ENCODE assay signal across 20 cellular contexts in the genomic region with DNA sequence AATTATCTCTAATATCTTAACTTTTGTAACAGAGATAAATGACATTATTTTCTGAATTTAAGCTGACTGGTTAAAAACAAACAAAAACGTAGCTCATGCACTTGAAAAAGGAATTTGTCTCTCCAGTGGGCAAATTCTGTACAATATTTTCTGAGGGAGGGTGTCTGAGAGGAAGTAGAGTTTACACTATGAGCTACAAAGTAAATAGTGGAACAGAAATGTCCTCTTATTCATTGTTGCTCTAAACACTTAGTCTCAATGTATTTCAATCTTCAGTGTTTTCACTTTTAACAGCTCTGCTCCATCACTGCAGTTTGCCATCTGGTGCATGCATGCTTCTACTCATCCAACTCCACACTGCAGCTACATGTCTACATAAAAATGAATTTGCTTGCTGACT.
"Had no signal": no experiment of that assay in that cellular context is flagged by ENCODE, and none has a peak within 500 bp of the region (broad histone marks: within the 10 kb centered on the region; RNA-seq: fewer than 3 reads in every experiment).

No MANE protein-coding gene starts in this region.

- H3K4me3 ChIP-seq: adrenal gland, colonic mucosa, tibial nerve, uterus had no signal

- H3K9me3 Mint-ChIP-seq: activated naive CD4-positive, alpha-beta T cell treated with anti-CD3 and anti-CD28 coated beads, Interleukin-2, amount 50 U/mL, for 24 hours had no signal

- H3K36me3 ChIP-seq: adrenal gland, colonic mucosa, neutrophil, tibial nerve, uterus had no signal

- H3K36me3 Mint-ChIP-seq: activated naive CD4-positive, alpha-beta T cell treated with anti-CD3 and anti-CD28 coated beads, Interleukin-2, amount 50 U/mL, for 24 hours; memory B cell; naive thymus-derived CD8-positive, alpha-beta T cell; stimulated activated memory B cell treated with anti-CD40 and anti-IgM and Interleukin-4, amounts not matched to agents 10 μg/mL and 1 μg/mL and 100 μg/mL, for 72 hours had no signal

- H3K27ac ChIP-seq: adrenal gland, colonic mucosa, neutrophil, parathyroid adenoma, uterus had no signal

- H3K4me1 ChIP-seq: adrenal gland, colonic mucosa, parathyroid adenoma, uterus had no signal

- H3K9me3 ChIP-seq: adrenal gland, colonic mucosa, neutrophil, uterus had no signal

- H3K27me3 ChIP-seq: adrenal gland, colonic mucosa, neutrophil, tibial nerve, uterus had no signal

- H3K4me3 Mint-ChIP-seq: activated naive CD4-positive, alpha-beta T cell treated with anti-CD3 and anti-CD28 coated beads, Interleukin-2, amount 50 U/mL, for 24 hours; activated T-cell treated with anti-CD3 and anti-CD28 coated beads, Interleukin-2, amount 50 U/mL, for 4 hours; memory B cell; naive thymus-derived CD8-positive, alpha-beta T cell; stimulated activated memory B cell treated with anti-CD40 and anti-IgM and Interleukin-4, amounts not matched to agents 10 μg/mL and 1 μg/mL and 100 μg/mL, for 72 hours had no signal

- DNase-seq: activated CD4-positive, alpha-beta T cell treated with anti-CD3 and anti-CD28 coated beads for 1 hour; activated CD4-positive, alpha-beta T cell treated with anti-CD3 and anti-CD28 coated beads, Interleukin-2, amount 50 U/mL, for 48 hours; activated effector memory CD4-positive, alpha-beta T cell treated with Interleukin-2 at 50 U/mL for 16 hours; activated T-cell treated with anti-CD3 and anti-CD28 coated beads, Interleukin-2, amount 50 U/mL, for 4 hours; adrenal gland; caudate nucleus; colonic mucosa; islet precursor cell; naive thymus-derived CD8-positive, alpha-beta T cell; stimulated activated CD4-positive, alpha-beta T cell treated with anti-CD3 and anti-CD28 coated beads, Interleukin-2, amount 100 ng/mL, for 48 hours; T1000; uterus had no signal

- H3K4me1 Mint-ChIP-seq: activated naive CD4-positive, alpha-beta T cell treated with anti-CD3 and anti-CD28 coated beads, Interleukin-2, amount 50 U/mL, for 24 hours; memory B cell; naive thymus-derived CD8-positive, alpha-beta T cell; stimulated activated memory B cell treated with anti-CD40 and anti-IgM and Interleukin-4, amounts not matched to agents 10 μg/mL and 1 μg/mL and 100 μg/mL, for 72 hours had no signal

- H3K27me3 Mint-ChIP-seq: activated naive CD4-positive, alpha-beta T cell treated with anti-CD3 and anti-CD28 coated beads, Interleukin-2, amount 50 U/mL, for 24 hours; memory B cell; stimulated activated memory B cell treated with anti-CD40 and anti-IgM and Interleukin-4, amounts not matched to agents 10 μg/mL and 1 μg/mL and 100 μg/mL, for 72 hours had no signal

- ATAC-seq: activated T-cell treated with anti-CD3 and anti-CD28 coated beads, Interleukin-2, amount 50 U/mL, for 4 hours; esophagus mucosa; left lobe of liver; naive thymus-derived CD8-positive, alpha-beta T cell; stimulated activated memory B cell treated with anti-CD40 and anti-IgM and Interleukin-4, amounts not matched to agents 10 μg/mL and 1 μg/mL and 100 μg/mL, for 72 hours had no signal

- H3K27ac Mint-ChIP-seq: activated naive CD4-positive, alpha-beta T cell treated with anti-CD3 and anti-CD28 coated beads, Interleukin-2, amount 50 U/mL, for 24 hours; memory B cell; naive thymus-derived CD8-positive, alpha-beta T cell; stimulated activated memory B cell treated with anti-CD40 and anti-IgM and Interleukin-4, amounts not matched to agents 10 μg/mL and 1 μg/mL and 100 μg/mL, for 72 hours had no signal
